Comparison of ENCODE assay signal across 8 cellular contexts in genomic region chr1:1273535-1274298, GRCh38. TPM values are rescaled to one million over a fixed set of nuclear protein-coding genes. Genes with fewer than 3 reads are reported as not detected.
A peak's percentile ranks its signal among the peaks of the same experiment; 100 is the strongest.
DNase-seq lines count a peak whose midpoint lies in the region; ATAC-seq and TF ChIP-seq lines count a peak whose summit lies in the region.

Gene UBE2J2 (minus strand): TSS chr1:1273854. CDS start chr1:1267992, 5,862 bp downstream.

- peak within 1 kb of the TSS; percentile 92 to 99 for H3K9ac ChIP-seq in colonic mucosa (ENCODE audit: low read depth in 2 of 2, low read length in 2 of 2)

- intact Hi-C loops in activated CD4-positive, alpha-beta T cell treated with anti-CD3 and anti-CD28 coated beads, Interleukin-2, amount 10 ng/mL, durations not matched to agents 24 days and 14 days (cut with micrococcal nuclease) = loop anchor here (1.0 to 5.0 kb wide), 2 partner anchors 71 to 157 kb away; partner anchors contain the start of gene C1orf159
- intact Hi-C loops in colonic mucosa (cut with DNase I) = no loop called here

- H3K36me3 ChIP-seq in colonic mucosa = no peaks in the 10 kb centered on the region

- peak within 1 kb of the TSS; percentile 86 for H3K4me3 Mint-ChIP-seq in activated CD4-positive, alpha-beta T cell treated with anti-CD3 and anti-CD28 coated beads, Interleukin-2, amount 10 ng/mL, durations not matched to agents 24 days and 14 days

- H3K4me3 ChIP-seq in AG04449 (ENCODE audit: low read depth, low read length) = peak within 1 kb of the TSS; percentile 83
- H3K4me3 ChIP-seq in colonic mucosa = peak within 1 kb of the TSS; percentile 98

- CTCF ChIA-PET in AG04449 (lab: Yijun Ruan, JAX) = interaction anchor here (1.3 to 2.2 kb wide), 5 partner anchors 9 to 210 kb away, joined by 3 to 12 read pairs (median 4); no protein-coding TSS in a partner anchor

- peaks cover 15% of the 10 kb centered on the region for H3K36me3 Mint-ChIP-seq in activated CD4-positive, alpha-beta T cell treated with anti-CD3 and anti-CD28 coated beads, Interleukin-2, amount 10 ng/mL, durations not matched to agents 24 days and 14 days (ENCODE audit: low read depth)

- H3K4me1 ChIP-seq in colonic mucosa = peaks cover 16% of the 10 kb centered on the region

- H3K27me3 ChIP-seq in colonic mucosa = no peaks in the 10 kb centered on the region

- H3K27ac ChIP-seq in colonic mucosa = peak within 1 kb of the TSS; percentile 65

- TF ChIP-seq CTCF in AG04449 (IDR thresholded peaks at IDR 0.05; ENCODE audit: insufficient read depth, low read length, missing control alignments) = peak; percentile 11
- TF ChIP-seq CTCF in colonic mucosa (IDR thresholded peaks at IDR 0.05) = no peak

- H3K9me3 Mint-ChIP-seq in activated CD4-positive, alpha-beta T cell treated with anti-CD3 and anti-CD28 coated beads, Interleukin-2, amount 10 ng/mL, durations not matched to agents 24 days and 14 days = no peaks in the 10 kb centered on the region

- no peaks in the 10 kb centered on the region for H3K27me3 Mint-ChIP-seq in activated CD4-positive, alpha-beta T cell treated with anti-CD3 and anti-CD28 coated beads, Interleukin-2, amount 10 ng/mL, durations not matched to agents 24 days and 14 days

- peak; percentile 47 for DNase-seq in AG04449 (ENCODE audit: low read depth, low spot score)
- peak; percentile 69 for DNase-seq in NCI-H526 treated with DMSO at 0.1 percent for 48 hours (lab: John Stamatoyannopoulos, UW)
- peak; percentile 97 for DNase-seq in activated CD4-positive, alpha-beta T cell treated with anti-CD3 and anti-CD28 coated beads, Interleukin-2, amount 10 ng/mL, durations not matched to agents 24 days and 14 days
- DNase-seq in colonic mucosa = peak; percentile 94
- peak; percentile 95 for DNase-seq in left kidney (ENCODE audit: low read depth, low spot score)
- peak; percentile 95 for DNase-seq in stimulated activated CD4-positive, alpha-beta T cell treated with anti-CD3 and anti-CD28 coated beads, Interleukin-1b, Interleukin-23, amount 100 ng/mL, for 48 hours

- H3K27ac Mint-ChIP-seq in activated CD4-positive, alpha-beta T cell treated with anti-CD3 and anti-CD28 coated beads, Interleukin-2, amount 10 ng/mL, durations not matched to agents 24 days and 14 days = peak within 1 kb of the TSS; percentile 76

- ATAC-seq in GM18909 (IDR thresholded peaks at IDR 0.05; ENCODE audit: poor library complexity, unreplicated experiment) (peak; percentile 78), HG03280 (IDR thresholded peaks at IDR 0.05; ENCODE audit: unreplicated experiment) (peak; percentile 86)

- H3K4me1 Mint-ChIP-seq in activated CD4-positive, alpha-beta T cell treated with anti-CD3 and anti-CD28 coated beads, Interleukin-2, amount 10 ng/mL, durations not matched to agents 24 days and 14 days = peaks cover 28% of the 10 kb centered on the region

- H3K9me3 ChIP-seq in colonic mucosa = no peaks in the 10 kb centered on the region

- POLR2A ChIA-PET in AG04449 (lab: Yijun Ruan, JAX) = interaction anchor here (0.5 to 1.4 kb wide), 2 partner anchors 9 to 319 kb away, joined by 3 to 10 read pairs; no protein-coding TSS in a partner anchor

RNA-seq across cellular contexts. Expression of gene UBE2J2, which starts in this region (rescaled TPM):
- 86.9 and 87.3 TPM in 2 replicates for total RNA-seq in activated CD4-positive, alpha-beta T cell treated with anti-CD3 and anti-CD28 coated beads, Interleukin-2, amount 10 ng/mL, durations not matched to agents 24 days and 14 days
- 10 to 100 TPM; 43.1 to 83.3 TPM for total RNA-seq in colonic mucosa

Comparison
In these comparisons a context has a peak if more than half of its experiments do, and no peak if none do; other contexts are left out.
1. Peak in every context shown above with its lines: DNase-seq, ATAC-seq, H3K4me3 ChIP-seq and H3K27ac ChIP-seq.
2. DNase-seq: peak in every context shown above with its lines; median percentile 97 in activated CD4-positive, alpha-beta T cell treated with anti-CD3 and anti-CD28 coated beads, Interleukin-2, amount 10 ng/mL, durations not matched to agents 24 days and 14 days; 95 in left kidney; 95 in stimulated activated CD4-positive, alpha-beta T cell treated with anti-CD3 and anti-CD28 coated beads, Interleukin-1b, Interleukin-23, amount 100 ng/mL, for 48 hours; 94 in colonic mucosa; 69 in NCI-H526 treated with DMSO at 0.1 percent for 48 hours; 47 in AG04449.